ENCODE assay signal across 1 cellular context in the genomic region with DNA sequence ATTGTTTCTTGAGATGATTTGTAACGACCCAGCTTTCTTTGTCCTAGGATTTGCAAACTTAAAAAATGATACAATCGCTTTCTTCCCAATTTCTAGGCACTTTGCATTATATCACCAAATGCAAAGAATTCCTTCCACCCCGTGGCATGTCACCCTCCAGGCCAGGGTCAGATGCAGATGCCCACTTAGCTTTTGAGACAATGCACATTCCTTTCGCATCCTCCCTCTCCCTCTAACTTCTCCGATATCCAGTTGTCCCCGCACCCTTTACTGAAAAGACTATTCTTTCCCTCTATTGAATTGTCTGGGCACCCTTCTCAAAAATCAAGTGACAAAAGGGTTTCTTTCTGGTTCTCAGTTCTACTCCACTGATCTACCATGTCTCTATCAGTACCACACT.
TF ChIP-seq lines count a peak whose summit lies in the region.

No MANE protein-coding gene starts in this region.

TF ChIP-seq in GM23338, 12 proteins besides CTCF, POLR2A, EP300 and RAD21 (continued from another document):
- TF ChIP-seq, protein P1, sequence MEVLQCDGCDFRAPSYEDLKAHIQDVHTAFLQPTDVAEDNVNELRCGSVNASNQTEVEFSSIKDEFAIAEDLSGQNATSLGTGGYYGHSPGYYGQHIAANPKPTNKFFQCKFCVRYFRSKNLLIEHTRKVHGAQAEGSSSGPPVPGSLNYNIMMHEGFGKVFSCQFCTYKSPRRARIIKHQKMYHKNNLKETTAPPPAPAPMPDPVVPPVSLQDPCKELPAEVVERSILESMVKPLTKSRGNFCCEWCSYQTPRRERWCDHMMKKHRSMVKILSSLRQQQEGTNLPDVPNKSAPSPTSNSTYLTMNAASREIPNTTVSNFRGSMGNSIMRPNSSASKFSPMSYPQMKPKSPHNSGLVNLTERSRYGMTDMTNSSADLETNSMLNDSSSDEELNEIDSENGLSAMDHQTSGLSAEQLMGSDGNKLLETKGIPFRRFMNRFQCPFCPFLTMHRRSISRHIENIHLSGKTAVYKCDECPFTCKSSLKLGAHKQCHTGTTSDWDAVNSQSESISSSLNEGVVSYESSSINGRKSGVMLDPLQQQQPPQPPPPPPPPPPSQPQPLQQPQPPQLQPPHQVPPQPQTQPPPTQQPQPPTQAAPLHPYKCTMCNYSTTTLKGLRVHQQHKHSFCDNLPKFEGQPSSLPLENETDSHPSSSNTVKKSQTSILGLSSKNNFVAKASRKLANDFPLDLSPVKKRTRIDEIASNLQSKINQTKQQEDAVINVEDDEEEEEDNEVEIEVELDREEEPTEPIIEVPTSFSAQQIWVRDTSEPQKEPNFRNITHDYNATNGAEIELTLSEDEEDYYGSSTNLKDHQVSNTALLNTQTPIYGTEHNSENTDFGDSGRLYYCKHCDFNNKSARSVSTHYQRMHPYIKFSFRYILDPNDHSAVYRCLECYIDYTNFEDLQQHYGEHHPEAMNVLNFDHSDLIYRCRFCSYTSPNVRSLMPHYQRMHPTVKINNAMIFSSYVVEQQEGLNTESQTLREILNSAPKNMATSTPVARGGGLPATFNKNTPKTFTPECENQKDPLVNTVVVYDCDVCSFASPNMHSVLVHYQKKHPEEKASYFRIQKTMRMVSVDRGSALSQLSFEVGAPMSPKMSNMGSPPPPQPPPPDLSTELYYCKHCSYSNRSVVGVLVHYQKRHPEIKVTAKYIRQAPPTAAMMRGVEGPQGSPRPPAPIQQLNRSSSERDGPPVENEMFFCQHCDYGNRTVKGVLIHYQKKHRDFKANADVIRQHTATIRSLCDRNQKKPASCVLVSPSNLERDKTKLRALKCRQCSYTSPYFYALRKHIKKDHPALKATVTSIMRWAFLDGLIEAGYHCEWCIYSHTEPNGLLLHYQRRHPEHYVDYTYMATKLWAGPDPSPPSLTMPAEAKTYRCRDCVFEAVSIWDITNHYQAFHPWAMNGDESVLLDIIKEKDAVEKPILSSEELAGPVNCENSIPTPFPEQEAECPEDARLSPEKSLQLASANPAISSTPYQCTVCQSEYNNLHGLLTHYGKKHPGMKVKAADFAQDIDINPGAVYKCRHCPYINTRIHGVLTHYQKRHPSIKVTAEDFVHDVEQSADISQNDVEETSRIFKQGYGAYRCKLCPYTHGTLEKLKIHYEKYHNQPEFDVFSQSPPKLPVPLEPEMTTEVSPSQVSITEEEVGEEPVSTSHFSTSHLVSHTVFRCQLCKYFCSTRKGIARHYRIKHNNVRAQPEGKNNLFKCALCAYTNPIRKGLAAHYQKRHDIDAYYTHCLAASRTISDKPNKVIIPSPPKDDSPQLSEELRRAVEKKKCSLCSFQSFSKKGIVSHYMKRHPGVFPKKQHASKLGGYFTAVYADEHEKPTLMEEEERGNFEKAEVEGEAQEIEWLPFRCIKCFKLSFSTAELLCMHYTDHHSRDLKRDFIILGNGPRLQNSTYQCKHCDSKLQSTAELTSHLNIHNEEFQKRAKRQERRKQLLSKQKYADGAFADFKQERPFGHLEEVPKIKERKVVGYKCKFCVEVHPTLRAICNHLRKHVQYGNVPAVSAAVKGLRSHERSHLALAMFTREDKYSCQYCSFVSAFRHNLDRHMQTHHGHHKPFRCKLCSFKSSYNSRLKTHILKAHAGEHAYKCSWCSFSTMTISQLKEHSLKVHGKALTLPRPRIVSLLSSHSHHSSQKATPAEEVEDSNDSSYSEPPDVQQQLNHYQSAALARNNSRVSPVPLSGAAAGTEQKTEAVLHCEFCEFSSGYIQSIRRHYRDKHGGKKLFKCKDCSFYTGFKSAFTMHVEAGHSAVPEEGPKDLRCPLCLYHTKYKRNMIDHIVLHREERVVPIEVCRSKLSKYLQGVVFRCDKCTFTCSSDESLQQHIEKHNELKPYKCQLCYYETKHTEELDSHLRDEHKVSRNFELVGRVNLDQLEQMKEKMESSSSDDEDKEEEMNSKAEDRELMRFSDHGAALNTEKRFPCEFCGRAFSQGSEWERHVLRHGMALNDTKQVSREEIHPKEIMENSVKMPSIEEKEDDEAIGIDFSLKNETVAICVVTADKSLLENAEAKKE (CRISPR knock-in tag; IDR thresholded peaks at IDR 0.05) = no peak
- no peak for TF ChIP-seq JUNB (IDR thresholded peaks at IDR 0.05; ENCODE audit: unreplicated experiment)
- TF ChIP-seq, protein P2, sequence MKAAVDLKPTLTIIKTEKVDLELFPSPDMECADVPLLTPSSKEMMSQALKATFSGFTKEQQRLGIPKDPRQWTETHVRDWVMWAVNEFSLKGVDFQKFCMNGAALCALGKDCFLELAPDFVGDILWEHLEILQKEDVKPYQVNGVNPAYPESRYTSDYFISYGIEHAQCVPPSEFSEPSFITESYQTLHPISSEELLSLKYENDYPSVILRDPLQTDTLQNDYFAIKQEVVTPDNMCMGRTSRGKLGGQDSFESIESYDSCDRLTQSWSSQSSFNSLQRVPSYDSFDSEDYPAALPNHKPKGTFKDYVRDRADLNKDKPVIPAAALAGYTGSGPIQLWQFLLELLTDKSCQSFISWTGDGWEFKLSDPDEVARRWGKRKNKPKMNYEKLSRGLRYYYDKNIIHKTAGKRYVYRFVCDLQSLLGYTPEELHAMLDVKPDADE (IDR thresholded peaks at IDR 0.05) = no peak
- TF ChIP-seq EZH2phosphoT487 (IDR thresholded peaks at IDR 0.05; ENCODE audit: unreplicated experiment) = no peak
- no peak for TF ChIP-seq POLR2AphosphoS5 (IDR thresholded peaks at IDR 0.05; ENCODE audit: low read depth)
- TF ChIP-seq ZNF331 (CRISPR knock-in tag; IDR thresholded peaks at IDR 0.05; ENCODE audit: low read depth) = no peak
- no peak for TF ChIP-seq NANOG (IDR thresholded peaks at IDR 0.05; ENCODE audit: borderline replicate concordance)
- TF ChIP-seq STAT1 (IDR thresholded peaks at IDR 0.05; ENCODE audit: unreplicated experiment) = no peak
- TF ChIP-seq, protein P3, sequence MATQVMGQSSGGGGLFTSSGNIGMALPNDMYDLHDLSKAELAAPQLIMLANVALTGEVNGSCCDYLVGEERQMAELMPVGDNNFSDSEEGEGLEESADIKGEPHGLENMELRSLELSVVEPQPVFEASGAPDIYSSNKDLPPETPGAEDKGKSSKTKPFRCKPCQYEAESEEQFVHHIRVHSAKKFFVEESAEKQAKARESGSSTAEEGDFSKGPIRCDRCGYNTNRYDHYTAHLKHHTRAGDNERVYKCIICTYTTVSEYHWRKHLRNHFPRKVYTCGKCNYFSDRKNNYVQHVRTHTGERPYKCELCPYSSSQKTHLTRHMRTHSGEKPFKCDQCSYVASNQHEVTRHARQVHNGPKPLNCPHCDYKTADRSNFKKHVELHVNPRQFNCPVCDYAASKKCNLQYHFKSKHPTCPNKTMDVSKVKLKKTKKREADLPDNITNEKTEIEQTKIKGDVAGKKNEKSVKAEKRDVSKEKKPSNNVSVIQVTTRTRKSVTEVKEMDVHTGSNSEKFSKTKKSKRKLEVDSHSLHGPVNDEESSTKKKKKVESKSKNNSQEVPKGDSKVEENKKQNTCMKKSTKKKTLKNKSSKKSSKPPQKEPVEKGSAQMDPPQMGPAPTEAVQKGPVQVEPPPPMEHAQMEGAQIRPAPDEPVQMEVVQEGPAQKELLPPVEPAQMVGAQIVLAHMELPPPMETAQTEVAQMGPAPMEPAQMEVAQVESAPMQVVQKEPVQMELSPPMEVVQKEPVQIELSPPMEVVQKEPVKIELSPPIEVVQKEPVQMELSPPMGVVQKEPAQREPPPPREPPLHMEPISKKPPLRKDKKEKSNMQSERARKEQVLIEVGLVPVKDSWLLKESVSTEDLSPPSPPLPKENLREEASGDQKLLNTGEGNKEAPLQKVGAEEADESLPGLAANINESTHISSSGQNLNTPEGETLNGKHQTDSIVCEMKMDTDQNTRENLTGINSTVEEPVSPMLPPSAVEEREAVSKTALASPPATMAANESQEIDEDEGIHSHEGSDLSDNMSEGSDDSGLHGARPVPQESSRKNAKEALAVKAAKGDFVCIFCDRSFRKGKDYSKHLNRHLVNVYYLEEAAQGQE (IDR thresholded peaks at IDR 0.05; ENCODE audit: unreplicated experiment) = no peak
